In genomic region chr18:27750014-27750413, GRCh38 we compare ENCODE assay signal across 8 cellular contexts.
DNase-seq lines count a peak whose midpoint lies in the region; ATAC-seq and TF ChIP-seq lines count a peak whose summit lies in the region.

No MANE protein-coding gene starts in this region.

- no peak overlapping the region for H2BK15ac ChIP-seq in IMR-90 (ENCODE audit: low read depth, low read length)

- no peak overlapping the region for H3K27ac ChIP-seq in IMR-90 (ENCODE audit: insufficient read depth, low read length)

- no peaks in the 10 kb centered on the region for H3K9me3 ChIP-seq in IMR-90 (ENCODE audit: control insufficient read depth, insufficient read depth, low read length)

- no peaks in the 10 kb centered on the region for H3K79me1 ChIP-seq in IMR-90 (ENCODE audit: low read depth in 1 of 2, low read length in 2 of 2)

- no peak overlapping the region for H3K23ac ChIP-seq in IMR-90 (ENCODE audit: low read depth, low read length)

- DNase-seq in DMS53 (lab: John Stamatoyannopoulos, UW) (peak; percentile 83), IMR-90 (peak; percentile 28), SK-MEL-5 (ENCODE audit: low read depth, low spot score) (peak; percentile 74), Right ventricle myocardium superior (no peak), stromal cell of bone marrow (ENCODE audit: low read depth) (peak; percentile 34), immature natural killer cell (no peak)

- no peak overlapping the region for H3K18ac ChIP-seq in IMR-90 (ENCODE audit: low read depth, low read length)

- TF ChIP-seq RAD21 in IMR-90 (IDR thresholded peaks at IDR 0.05; ENCODE audit: low read length), result peak; percentile 40

- no peak overlapping the region for H4K5ac ChIP-seq in IMR-90 (ENCODE audit: low read depth, low read length)

- H3K27me3 ChIP-seq in IMR-90 (ENCODE audit: control insufficient read depth, insufficient read depth, low read length), result no peaks in the 10 kb centered on the region

- H3K4ac ChIP-seq in IMR-90 (ENCODE audit: low read depth, low read length), result no peak overlapping the region

- TF ChIP-seq CTCF in IMR-90 (conservative IDR thresholded peaks at IDR 0.05; ENCODE audit: low read depth, low read length), result peak; percentile 41

- no peaks in the 10 kb centered on the region for H4K20me1 ChIP-seq in IMR-90 (ENCODE audit: insufficient read depth, low read length)

- H2AK9ac ChIP-seq in IMR-90 (replicated peaks; ENCODE audit: low read depth, low read length, poor library complexity), result no peak overlapping the region

- POLR2A ChIA-PET in IMR-90 (lab: Charles Lee; ENCODE audit: unreplicated experiment), result no interaction called here

- no peak for TF ChIP-seq POLR2A in IMR-90 (IDR thresholded peaks at IDR 0.05; ENCODE audit: low read depth, low read length)

- in situ Hi-C loops in IMR-90 (cut with MboI; ENCODE audit: low sequenced_read_pairs) (no loop called here), SK-MEL-5 (cut with HindIII; ENCODE audit: low pct_unique_long_range_greater_than_20kb, low sequenced_read_pairs) (no loop called here)

- ATAC-seq in IMR-90 (ENCODE audit: low read depth) (peak; percentile 46; the same call in 1 of the 2 replicates), Right ventricle myocardium superior (ENCODE audit: poor library complexity) (peak; percentile 88), GM19035 (IDR thresholded peaks at IDR 0.05; ENCODE audit: unreplicated experiment) (no peak), HG03196 (IDR thresholded peaks at IDR 0.05; ENCODE audit: unreplicated experiment) (no peak)

- no peak overlapping the region for H2BK20ac ChIP-seq in IMR-90 (ENCODE audit: low read depth, low read length)

- H3K4me2 ChIP-seq in IMR-90 (ENCODE audit: low read depth, low read length), result no peak overlapping the region

- no peak overlapping the region for H3K9ac ChIP-seq in IMR-90 (ENCODE audit: low read depth, low read length)

- H2BK120ac ChIP-seq in IMR-90 (ENCODE audit: low read depth, low read length), result no peak overlapping the region

- no peak overlapping the region for H2AFZ ChIP-seq in IMR-90 (replicated peaks; ENCODE audit: low read length, poor library complexity)

- BruUV-seq in IMR-90 (replicated peaks; lab: Mats Ljungman, UMichigan), result no TSS peak

- no peak overlapping the region for H3K4me3 Mint-ChIP-seq in immature natural killer cell

- no peaks in the 10 kb centered on the region for H3K4me1 Mint-ChIP-seq in immature natural killer cell

- no peak overlapping the region for H3K56ac ChIP-seq in IMR-90 (ENCODE audit: extremely low read depth, insufficient read depth, low read length)

- no CpG with 5 or more reads among the region's 3 CpGs for WGBS in IMR-90 (ENCODE audit: extremely low coverage in 2 of 2, insufficient read length in 1 of 2), 2 experiments

- no peaks in the 10 kb centered on the region for H3K4me1 ChIP-seq in IMR-90 (ENCODE audit: control insufficient read depth, insufficient read depth, low read length)

- no peaks in the 10 kb centered on the region for H3K27me3 Mint-ChIP-seq in immature natural killer cell (ENCODE audit: low read depth in 3 of 3)

- H3K9me3 Mint-ChIP-seq in immature natural killer cell, result peaks cover 4 to 39% (median 8%) of the 10 kb centered on the region in 6 donors

- no peak overlapping the region for H2AK5ac ChIP-seq in IMR-90 (ENCODE audit: low read depth, low read length)

- no peak overlapping the region for H2BK5ac ChIP-seq in IMR-90 (ENCODE audit: low read depth, low read length, poor library complexity, severe bottlenecking)

- no peaks in the 10 kb centered on the region for H3K9me1 ChIP-seq in IMR-90 (ENCODE audit: insufficient read depth, low read length)

- no peak overlapping the region for H4K91ac ChIP-seq in IMR-90 (ENCODE audit: insufficient read depth, low read depth, low read length)

- no peak overlapping the region for H4K8ac ChIP-seq in IMR-90 (ENCODE audit: low read depth in 2 of 2, low read length in 2 of 2)

- dilution Hi-C loops in IMR-90 (cut with HindIII; ENCODE audit: low sequenced_read_pairs, unreplicated experiment), result no loop called here

- intact Hi-C loops in IMR-90 (cut with micrococcal nuclease), result no loop called here
- intact Hi-C loops in Right ventricle myocardium superior (cut with DNase I), result loop anchor here (2.0 to 10.0 kb wide), 2 partner anchors 145 to 385 kb away; no protein-coding TSS in a partner anchor

- no peak overlapping the region for H3K14ac ChIP-seq in IMR-90 (replicated peaks; ENCODE audit: low read depth, low read length)

- no peaks in the 10 kb centered on the region for H3K36me3 ChIP-seq in IMR-90 (ENCODE audit: control insufficient read depth, insufficient read depth, low read length)

- H3K4me3 ChIP-seq in IMR-90 (ENCODE audit: insufficient read depth, low read depth, low read length), result no peak overlapping the region

- CTCF ChIA-PET in IMR-90 (lab: Yijun Ruan, JAX), result no interaction called here

- H3K27ac Mint-ChIP-seq in immature natural killer cell, result no peak overlapping the region

- no peaks in the 10 kb centered on the region for H3K36me3 Mint-ChIP-seq in immature natural killer cell

TF ChIP-seq in IMR-90, 13 proteins besides CTCF, POLR2A, EP300 and RAD21:
- TF ChIP-seq NFE2L2 (IDR thresholded peaks at IDR 0.05; ENCODE audit: low read depth, low read length) (no peak), USF2 (IDR thresholded peaks at IDR 0.05; ENCODE audit: low read depth, low read length) (no peak), BHLHE40 (IDR thresholded peaks at IDR 0.05; ENCODE audit: low read depth, low read length) (no peak), MAFK (IDR thresholded peaks at IDR 0.05; ENCODE audit: low read depth, low read length) (no peak), MAZ (IDR thresholded peaks at IDR 0.05; ENCODE audit: borderline replicate concordance, low read depth, low read length) (no peak), MXI1 (IDR thresholded peaks at IDR 0.05; ENCODE audit: borderline replicate concordance, low read depth, low read length) (no peak), RFX5 (IDR thresholded peaks at IDR 0.05; ENCODE audit: low read depth, low read length) (no peak), ELK1 (IDR thresholded peaks at IDR 0.05; ENCODE audit: borderline replicate concordance, low read depth, low read length) (no peak), SMC3 (IDR thresholded peaks at IDR 0.05; ENCODE audit: low read depth, low read length) (peak; percentile 6; the same call in 1 of the 2 replicates)

Comparison
In these comparisons a context has a peak if more than half of its experiments do, and no peak if none do; other contexts are left out.
1. DNase-seq: peak in DMS53 (single experiment), IMR-90 (single experiment), SK-MEL-5 (single experiment) and stromal cell of bone marrow (single experiment); none in Right ventricle myocardium superior (single experiment) and immature natural killer cell (0 of 3).
2. ATAC-seq: peak in IMR-90 (single experiment) and Right ventricle myocardium superior (single experiment); none in GM19035 (single experiment) and HG03196 (single experiment).